Comparison of ENCODE assay signal across 12 cellular contexts in genomic region chr22:49928571-49929552, GRCh38. TPM values are rescaled to one million over a fixed set of nuclear protein-coding genes. Genes with fewer than 3 reads are reported as not detected.
DNase-seq lines count a peak whose midpoint lies in the region; ATAC-seq and TF ChIP-seq lines count a peak whose summit lies in the region.
"Had no signal": no experiment of that assay in that cellular context is flagged by ENCODE, and none has a peak within 500 bp of the region (broad histone marks: within the 10 kb centered on the region; RNA-seq: fewer than 3 reads in every experiment).

No MANE protein-coding gene starts in this region.

- intact Hi-C loops in PC-9 (cut with micrococcal nuclease; ENCODE audit: unreplicated experiment) = loop anchor here (5.0 kb wide), 1 partner anchor 273 kb away; the partner anchor contains the start of gene SELENOO

- no peaks in the 10 kb centered on the region for H3K9me2 ChIP-seq in PC-9 (ENCODE audit: insufficient read depth)

- TF ChIP-seq CTCF in PC-9 (conservative IDR thresholded peaks at IDR 0.05) (no peak), foreskin keratinocyte (conservative IDR thresholded peaks at IDR 0.05) (no peak)

- H3K4me3 ChIP-seq in PC-9 (no peak overlapping the region), mesenchymal stem cell (ENCODE audit: insufficient read depth in 1 of 2, low read depth in 1 of 2, low read length in 2 of 2) (no peak overlapping the region), trophoblast cell (ENCODE audit: low read depth, low read length) (no peak overlapping the region)
- H3K4me3 ChIP-seq: ascending aorta, upper lobe of right lung had no signal

- CTCF ChIA-PET in PC-9 (lab: Charles Lee) = no interaction called here

- no peak overlapping the region for H2BK12ac ChIP-seq in mesenchymal stem cell (ENCODE audit: low read length in 2 of 2)
- H2BK12ac ChIP-seq in trophoblast cell (ENCODE audit: low read length) = no peak overlapping the region

- no peak overlapping the region for H3K18ac ChIP-seq in mesenchymal stem cell (ENCODE audit: low read depth in 1 of 2, low read length in 2 of 2)
- no peak overlapping the region for H3K18ac ChIP-seq in trophoblast cell (ENCODE audit: low read length)

- H3K27me3 Mint-ChIP-seq in stimulated activated naive CD8-positive, alpha-beta T cell treated with anti-CD3 and anti-CD28 coated beads, Interleukin-15, amount 100 ng/mL, for 72 hours = no peaks in the 10 kb centered on the region

- BruUV-seq in PC-9 (replicated peaks; lab: Mats Ljungman, UMichigan) = no TSS peak

- H3K4ac ChIP-seq in mesenchymal stem cell (ENCODE audit: low read depth in 1 of 2, low read length in 2 of 2) (no peak overlapping the region), trophoblast cell (ENCODE audit: low read depth, low read length) (no peak overlapping the region)

- no peak overlapping the region for H4K12ac ChIP-seq in trophoblast cell (ENCODE audit: low read depth, low read length)

- H3K27ac Mint-ChIP-seq in stimulated activated naive CD8-positive, alpha-beta T cell treated with anti-CD3 and anti-CD28 coated beads, Interleukin-15, amount 100 ng/mL, for 72 hours = no peak overlapping the region
- H3K27ac Mint-ChIP-seq: nephron progenitor cell had no signal

- H4K8ac ChIP-seq in mesenchymal stem cell (ENCODE audit: low read length) (no peak overlapping the region), trophoblast cell (ENCODE audit: low read depth, low read length) (no peak overlapping the region)

- H2AFZ ChIP-seq in PC-9 (no peak overlapping the region), mesenchymal stem cell (ENCODE audit: low read depth, low read length) (no peak overlapping the region), trophoblast cell (ENCODE audit: insufficient read depth, low read length, poor library complexity) (no peak overlapping the region)

- POLR2A ChIA-PET in PC-9 (lab: Charles Lee; ENCODE audit: unreplicated experiment) = no interaction called here

- no peak overlapping the region for H2AK5ac ChIP-seq in mesenchymal stem cell (ENCODE audit: low read length, severe bottlenecking)
- no peak overlapping the region for H2AK5ac ChIP-seq in trophoblast cell (ENCODE audit: low read length)

- H3K79me1 ChIP-seq in mesenchymal stem cell (replicated peaks; ENCODE audit: low read length, poor library complexity, severe bottlenecking) = no peaks in the 10 kb centered on the region
- no peaks in the 10 kb centered on the region for H3K79me1 ChIP-seq in trophoblast cell (ENCODE audit: low read length)

- WGBS in mesenchymal stem cell = 61% methylated on average over 51 of the region's 71 CpGs
- WGBS in trophoblast cell (ENCODE audit: extremely low coverage, insufficient coverage, insufficient read length) = no CpG with 5 or more reads among the region's 71 CpGs

- no peaks in the 10 kb centered on the region for H3K79me2 ChIP-seq in PC-9 (ENCODE audit: low read depth)
- H3K79me2 ChIP-seq in trophoblast cell (ENCODE audit: control insufficient read depth, insufficient read depth, low read length, poor library complexity) = no peaks in the 10 kb centered on the region

- peak overlapping the region; percentile 29 to 66 for H3K4me3 Mint-ChIP-seq in stimulated activated naive CD8-positive, alpha-beta T cell treated with anti-CD3 and anti-CD28 coated beads, Interleukin-15, amount 100 ng/mL, for 72 hours
- H3K4me3 Mint-ChIP-seq: nephron progenitor cell had no signal

- no peaks in the 10 kb centered on the region for H3K36me3 ChIP-seq in PC-9 (ENCODE audit: low read depth)
- H3K36me3 ChIP-seq in mesenchymal stem cell (ENCODE audit: control insufficient read depth in 1 of 2, insufficient read depth in 2 of 2, low read depth in 1 of 2, low read length in 2 of 2) = peaks cover 16 to 23% of the 10 kb centered on the region in 2 experiments
- peaks cover 18 to 21% of the 10 kb centered on the region in 2 experiments for H3K36me3 ChIP-seq in trophoblast cell (ENCODE audit: control insufficient read depth in 1 of 2, insufficient read depth in 2 of 2, low read length in 2 of 2)
- H3K36me3 ChIP-seq: upper lobe of right lung had no signal

- H3K4me2 ChIP-seq in PC-9 = peak overlapping the region; percentile 53; the same call in 1 of the 2 replicates
- H3K4me2 ChIP-seq in mesenchymal stem cell (ENCODE audit: low read length, poor library complexity, severe bottlenecking) = peak overlapping the region; percentile 51
- no peak overlapping the region for H3K4me2 ChIP-seq in trophoblast cell (ENCODE audit: low read length)
- H3K4me2 ChIP-seq: KMS-11 had no signal

- H2BK120ac ChIP-seq in mesenchymal stem cell (ENCODE audit: low read depth, low read length) (no peak overlapping the region), trophoblast cell (ENCODE audit: insufficient read depth, low read length, poor library complexity) (no peak overlapping the region)

- H3K27me3 ChIP-seq in PC-9 (ENCODE audit: insufficient read depth, low read depth) (no peaks in the 10 kb centered on the region; the same call in 1 of the 2 replicates), mesenchymal stem cell (ENCODE audit: control insufficient read depth in 1 of 2, insufficient read depth in 1 of 2, low read length in 2 of 2) (peaks cover 4 to 5% of the 10 kb centered on the region in 2 experiments), foreskin keratinocyte (peaks cover 8% of the 10 kb centered on the region), trophoblast cell (ENCODE audit: insufficient read depth, low read length) (no peaks in the 10 kb centered on the region)
- H3K27me3 ChIP-seq: ascending aorta had no signal

- H2BK5ac ChIP-seq in mesenchymal stem cell (ENCODE audit: low read depth, low read length, poor library complexity, severe bottlenecking) (no peak overlapping the region), trophoblast cell (ENCODE audit: low read depth, low read length, poor library complexity) (no peak overlapping the region)

- H3F3A ChIP-seq in PC-9 (ENCODE audit: insufficient read depth, low read depth) = peaks cover 50% of the 10 kb centered on the region

- H3K9ac ChIP-seq in mesenchymal stem cell (ENCODE audit: low read length) (no peak overlapping the region), trophoblast cell (ENCODE audit: low read length) (no peak overlapping the region)
- H3K9ac ChIP-seq: KMS-11 had no signal

- H4K91ac ChIP-seq in mesenchymal stem cell (ENCODE audit: low read length) = no peak overlapping the region
- no peak overlapping the region for H4K91ac ChIP-seq in trophoblast cell (ENCODE audit: low read depth, low read length)

- H3K14ac ChIP-seq in mesenchymal stem cell (ENCODE audit: low read length in 2 of 2) = no peak overlapping the region
- H3K14ac ChIP-seq in trophoblast cell (ENCODE audit: low read length) = no peak overlapping the region

- H3K27ac ChIP-seq in PC-9 (no peak overlapping the region), mesenchymal stem cell (ENCODE audit: low read length, poor library complexity, severe bottlenecking) (no peak overlapping the region), foreskin keratinocyte (no peak overlapping the region), trophoblast cell (ENCODE audit: low read depth, low read length) (no peak overlapping the region)
- H3K27ac ChIP-seq: ascending aorta, KMS-11, upper lobe of right lung had no signal

- H3K4me1 Mint-ChIP-seq in stimulated activated naive CD8-positive, alpha-beta T cell treated with anti-CD3 and anti-CD28 coated beads, Interleukin-15, amount 100 ng/mL, for 72 hours = peaks cover 72% of the 10 kb centered on the region

- no peaks in the 10 kb centered on the region for H3K9me3 Mint-ChIP-seq in stimulated activated naive CD8-positive, alpha-beta T cell treated with anti-CD3 and anti-CD28 coated beads, Interleukin-15, amount 100 ng/mL, for 72 hours
- H3K9me3 Mint-ChIP-seq: nephron progenitor cell had no signal

- H2BK15ac ChIP-seq in mesenchymal stem cell (ENCODE audit: low read depth, poor library complexity, severe bottlenecking) = no peak overlapping the region

- H3K9me3 ChIP-seq in PC-9 (ENCODE audit: insufficient read depth, low read depth) = no peaks in the 10 kb centered on the region
- no peaks in the 10 kb centered on the region for H3K9me3 ChIP-seq in mesenchymal stem cell (ENCODE audit: control insufficient read depth, low read length)
- no peaks in the 10 kb centered on the region for H3K9me3 ChIP-seq in trophoblast cell (ENCODE audit: insufficient read depth, low read depth, low read length)
- H3K9me3 ChIP-seq: ascending aorta, upper lobe of right lung had no signal

- peak; percentile 3 for ATAC-seq in stimulated activated naive CD8-positive, alpha-beta T cell treated with anti-CD3 and anti-CD28 coated beads, Interleukin-15, amount 100 ng/mL, for 72 hours
- no peak for ATAC-seq in stimulated activated naive CD8-positive, alpha-beta T cell treated with anti-CD3 and anti-CD28 coated beads, Interleukin-15, Interleukin-2, amounts not matched to agents 100 U/mL and 50 U/mL, for 24 hours
- ATAC-seq in foreskin keratinocyte (no peak), HG02763 (IDR thresholded peaks at IDR 0.05; ENCODE audit: unreplicated experiment) (no peak)

- peaks cover 8% of the 10 kb centered on the region; the same call in 1 of the 2 replicates for H3K4me1 ChIP-seq in PC-9 (replicated peaks; ENCODE audit: insufficient read depth)
- peaks cover 14% of the 10 kb centered on the region for H3K4me1 ChIP-seq in mesenchymal stem cell (ENCODE audit: control insufficient read depth, insufficient read depth, low read depth, low read length)
- no peaks in the 10 kb centered on the region for H3K4me1 ChIP-seq in foreskin keratinocyte
- no peaks in the 10 kb centered on the region for H3K4me1 ChIP-seq in trophoblast cell (ENCODE audit: control insufficient read depth in 1 of 2, insufficient read depth in 2 of 2, low read length in 2 of 2)

- DNase-seq in stimulated activated naive CD8-positive, alpha-beta T cell treated with anti-CD3 and anti-CD28 coated beads, Interleukin-15, amount 100 ng/mL, for 72 hours = no peak
- no peak for DNase-seq in stimulated activated naive CD8-positive, alpha-beta T cell treated with anti-CD3 and anti-CD28 coated beads, Interleukin-15, Interleukin-2, amounts not matched to agents 100 U/mL and 50 U/mL, for 24 hours
- DNase-seq in PC-9 (no peak), mesenchymal stem cell (no peak), foreskin keratinocyte (no peak), mucosa of gallbladder (ENCODE audit: low spot score) (no peak), trophoblast cell (no peak)

- H3K23ac ChIP-seq in mesenchymal stem cell (ENCODE audit: low read length in 2 of 2) (no peak overlapping the region), trophoblast cell (ENCODE audit: low read length) (no peak overlapping the region)

- no peaks in the 10 kb centered on the region; the same call in 1 of the 2 replicates for H4K20me1 ChIP-seq in PC-9 (ENCODE audit: insufficient read depth)

RNA-seq across cellular contexts. Expression of gene CRELD2, which starts 10.4 kb away (rescaled TPM):
- total RNA-seq in PC-9 (2021) (30.7 and 34.1 TPM in 2 replicates), foreskin keratinocyte (35.9 and 43.2 TPM in 2 replicates), mucosa of gallbladder (56.6 TPM)
- 37.9 TPM for polyA plus RNA-seq in mesenchymal stem cell (2013, experiment 1 of 2)
- 35.8 TPM for polyA plus RNA-seq in mesenchymal stem cell (2013, experiment 2 of 2)
- polyA plus RNA-seq in foreskin keratinocyte = 46.6 and 61.7 TPM in 2 replicates
- 42.2 and 46.8 TPM in 2 replicates for polyA plus RNA-seq in trophoblast cell (2013)

RNA-seq across cellular contexts. Expression of gene ALG12, which starts 10.6 kb away (rescaled TPM):
- total RNA-seq in PC-9 (2021) (16.8 and 19.2 TPM in 2 replicates), foreskin keratinocyte (12.7 and 15.4 TPM in 2 replicates), mucosa of gallbladder (36.7 TPM)
- 20.9 TPM for polyA plus RNA-seq in mesenchymal stem cell (2013, experiment 1 of 2)
- 21.2 TPM for polyA plus RNA-seq in mesenchymal stem cell (2013, experiment 2 of 2)
- polyA plus RNA-seq in foreskin keratinocyte = 16.2 and 17.5 TPM in 2 replicates
- 22.3 and 22.8 TPM in 2 replicates for polyA plus RNA-seq in trophoblast cell (2013)

RNA-seq across cellular contexts. Expression of gene PIM3, which starts 31.7 kb away (rescaled TPM):
- total RNA-seq in PC-9 (2021) (67.0 and 84.8 TPM in 2 replicates), foreskin keratinocyte (11.9 and 15.8 TPM in 2 replicates), mucosa of gallbladder (63.2 TPM)
- 18.5 TPM for polyA plus RNA-seq in mesenchymal stem cell (2013, experiment 1 of 2)
- polyA plus RNA-seq in mesenchymal stem cell (2013, experiment 2 of 2) = 17.6 TPM
- 13.6 and 16.6 TPM in 2 replicates for polyA plus RNA-seq in foreskin keratinocyte
- polyA plus RNA-seq in trophoblast cell (2013) = 66.6 and 72.8 TPM in 2 replicates
